ENCODE assay signal across 1 cellular context in the genomic region with DNA sequence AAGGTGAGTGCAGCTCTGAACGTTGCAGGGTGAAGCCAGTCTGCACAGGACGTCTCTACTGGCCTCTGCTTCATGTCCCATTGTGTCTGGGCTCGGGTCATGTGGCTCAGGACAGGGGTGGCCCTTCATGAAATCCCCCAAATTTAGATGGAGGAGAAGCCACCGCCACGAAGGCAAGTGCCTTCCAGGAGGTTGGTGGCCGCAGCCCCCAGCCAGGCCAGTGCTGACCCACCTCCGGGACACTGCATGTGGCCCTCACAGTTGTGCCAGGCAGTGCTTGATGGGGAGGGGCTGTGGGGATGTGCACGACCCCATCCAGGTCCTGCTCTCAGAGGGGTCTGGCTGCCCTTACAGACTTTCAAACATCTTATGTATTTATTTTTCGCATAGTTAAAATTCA.
TF ChIP-seq lines count a peak whose summit lies in the region.

No MANE protein-coding gene starts in this region.

TF ChIP-seq in IMR-90, 13 proteins besides CTCF, POLR2A, EP300 and RAD21 (continued from another document):
- TF ChIP-seq, protein P1, sequence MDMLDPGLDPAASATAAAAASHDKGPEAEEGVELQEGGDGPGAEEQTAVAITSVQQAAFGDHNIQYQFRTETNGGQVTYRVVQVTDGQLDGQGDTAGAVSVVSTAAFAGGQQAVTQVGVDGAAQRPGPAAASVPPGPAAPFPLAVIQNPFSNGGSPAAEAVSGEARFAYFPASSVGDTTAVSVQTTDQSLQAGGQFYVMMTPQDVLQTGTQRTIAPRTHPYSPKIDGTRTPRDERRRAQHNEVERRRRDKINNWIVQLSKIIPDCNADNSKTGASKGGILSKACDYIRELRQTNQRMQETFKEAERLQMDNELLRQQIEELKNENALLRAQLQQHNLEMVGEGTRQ (IDR thresholded peaks at IDR 0.05; ENCODE audit: low read depth, low read length): no peak
- TF ChIP-seq CHD1 (IDR thresholded peaks at IDR 0.05; ENCODE audit: low read depth, low read length) (no peak), NFE2L2 (IDR thresholded peaks at IDR 0.05; ENCODE audit: low read depth, low read length) (no peak)
